16 cellular contexts compared by ENCODE assay signal in genomic region chr16:27823438-27823820, GRCh38.
A peak's percentile ranks its signal among the peaks of the same experiment; 100 is the strongest.
DNase-seq lines count a peak whose midpoint lies in the region; TF ChIP-seq lines count a peak whose summit lies in the region.
"Had no signal": no experiment of that assay in that cellular context is flagged by ENCODE, and none has a peak within 500 bp of the region (broad histone marks: within the 10 kb centered on the region; RNA-seq: fewer than 3 reads in every experiment).

No MANE protein-coding gene starts in this region.

- H3K27ac ChIP-seq in spleen (no peak overlapping the region), vagina (no peak overlapping the region)
- H3K27ac ChIP-seq: 22Rv1, A549, C4-2B had no signal

- no peaks in the 10 kb centered on the region for H3K4me1 Mint-ChIP-seq in activated CD4-positive, alpha-beta T cell treated with anti-CD3 and anti-CD28 coated beads, Interleukin-2, amount 10 ng/mL, durations not matched to agents 7 days and 5 days
- H3K4me1 Mint-ChIP-seq: IgD-negative memory B cell had no signal

- no peaks in the 10 kb centered on the region for H3K27me3 Mint-ChIP-seq in activated CD4-positive, alpha-beta T cell treated with anti-CD3 and anti-CD28 coated beads, Interleukin-2, amount 10 ng/mL, durations not matched to agents 7 days and 5 days

- H3K4me1 ChIP-seq in spleen, result no peaks in the 10 kb centered on the region
- H3K4me1 ChIP-seq in vagina, result no peaks in the 10 kb centered on the region
- H3K4me1 ChIP-seq: A549 had no signal

- peak; percentile 50 for DNase-seq in activated effector memory CD4-positive, alpha-beta T cell treated with anti-CD3 and anti-CD28 coated beads, Interleukin-2, amount 50 U/mL, for 16 hours
- no peak for DNase-seq in activated effector memory CD4-positive, alpha-beta T cell treated with Interleukin-2 at 50 U/mL for 16 hours
- DNase-seq in islet precursor cell, result peak; percentile 35
- peak; percentile 33 for DNase-seq in spleen
- no peak for DNase-seq in vagina (ENCODE audit: extremely low spot score in 2 of 2)
- no peak for DNase-seq in UCSD-AML1 (lab: John Stamatoyannopoulos, UW; ENCODE audit: unreplicated experiment)
- DNase-seq in activated CD4-positive, alpha-beta T cell treated with anti-CD3 and anti-CD28 coated beads, Interleukin-2, amount 10 ng/mL, durations not matched to agents 7 days and 5 days, result no peak
- DNase-seq: AML-193; CD4-positive, alpha-beta memory T cell; GF-D8; GOT3; H7 had no signal

- POLR2A ChIA-PET in activated CD4-positive, alpha-beta T cell treated with anti-CD3 and anti-CD28 coated beads, Interleukin-2, amount 10 ng/mL, durations not matched to agents 7 days and 5 days (lab: Charles Lee), result no interaction called here

- intact Hi-C loops in spleen (cut with DNase I; ENCODE audit: low total_unique reads), result no loop called here
- intact Hi-C loops in vagina (cut with DNase I), result no loop called here

- H3K4me3 Mint-ChIP-seq in activated CD4-positive, alpha-beta T cell treated with anti-CD3 and anti-CD28 coated beads, Interleukin-2, amount 10 ng/mL, durations not matched to agents 7 days and 5 days, result no peak overlapping the region
- H3K4me3 Mint-ChIP-seq: CD4-positive, alpha-beta memory T cell; IgD-negative memory B cell had no signal

- no peak overlapping the region for H3K27ac Mint-ChIP-seq in activated CD4-positive, alpha-beta T cell treated with anti-CD3 and anti-CD28 coated beads, Interleukin-2, amount 10 ng/mL, durations not matched to agents 7 days and 5 days
- H3K27ac Mint-ChIP-seq: CD4-positive, alpha-beta memory T cell; IgD-negative memory B cell had no signal

- H3K36me3 ChIP-seq in spleen (no peaks in the 10 kb centered on the region), vagina (no peaks in the 10 kb centered on the region)

- H3K9me3 Mint-ChIP-seq in activated CD4-positive, alpha-beta T cell treated with anti-CD3 and anti-CD28 coated beads, Interleukin-2, amount 10 ng/mL, durations not matched to agents 7 days and 5 days, result no peaks in the 10 kb centered on the region

- H3K27me3 ChIP-seq in spleen (replicated peaks in 1 of 7) (peaks cover 0 to 22% (median 0%) of the 10 kb centered on the region in 7 donors), vagina (no peaks in the 10 kb centered on the region)

- WGBS in spleen, 5 donors, result 57 to 66% (median 62%) methylated on average over 7 of the region's 7 CpGs

- CTCF ChIA-PET in activated CD4-positive, alpha-beta T cell treated with anti-CD3 and anti-CD28 coated beads, Interleukin-2, amount 10 ng/mL, durations not matched to agents 7 days and 5 days (lab: Charles Lee), result interaction anchor here (0.6 to 0.7 kb wide), 2 partner anchors 9 to 175 kb away, joined by 3 read pairs; no protein-coding TSS in a partner anchor

- no peaks in the 10 kb centered on the region for H3K9me3 ChIP-seq in spleen
- H3K9me3 ChIP-seq in vagina, result no peaks in the 10 kb centered on the region
- H3K9me3 ChIP-seq: A549 had no signal

- H3K4me3 ChIP-seq in spleen (no peak overlapping the region), vagina (no peak overlapping the region)
- H3K4me3 ChIP-seq: A549 had no signal

- TF ChIP-seq POLR2A in spleen (IDR thresholded peaks at IDR 0.05) (no peak), vagina (IDR thresholded peaks at IDR 0.05) (no peak)

- TF ChIP-seq CTCF in spleen (IDR thresholded peaks at IDR 0.05 in 8 of 11, conservative IDR thresholded peaks at IDR 0.05 in 3 of 11) (no peak), vagina (IDR thresholded peaks at IDR 0.05) (no peak)

- no peaks in the 10 kb centered on the region for H3K36me3 Mint-ChIP-seq in activated CD4-positive, alpha-beta T cell treated with anti-CD3 and anti-CD28 coated beads, Interleukin-2, amount 10 ng/mL, durations not matched to agents 7 days and 5 days (ENCODE audit: low read depth)
- H3K36me3 Mint-ChIP-seq: CD4-positive, alpha-beta memory T cell; IgD-negative memory B cell had no signal

Comparison
In these comparisons a context has a peak if more than half of its experiments do, and no peak if none do; other contexts are left out.
1. DNase-seq: peak in activated effector memory CD4-positive, alpha-beta T cell treated with anti-CD3 and anti-CD28 coated beads, Interleukin-2, amount 50 U/mL, for 16 hours (single experiment), islet precursor cell (single experiment) and spleen (single experiment); none in activated effector memory CD4-positive, alpha-beta T cell treated with Interleukin-2 at 50 U/mL for 16 hours (single experiment), vagina (0 of 2), UCSD-AML1 (single experiment) and activated CD4-positive, alpha-beta T cell treated with anti-CD3 and anti-CD28 coated beads, Interleukin-2, amount 10 ng/mL, durations not matched to agents 7 days and 5 days (single experiment).